Comparison of ENCODE assay signal across 8 cellular contexts in genomic region chr4:153643406-153644016, GRCh38. TPM values are rescaled to one million over a fixed set of nuclear protein-coding genes. Genes with fewer than 3 reads are reported as not detected.
DNase-seq lines count a peak whose midpoint lies in the region; ATAC-seq lines count a peak whose summit lies in the region.

No MANE protein-coding gene starts in this region.

- no peaks in the 10 kb centered on the region for H3K9me3 ChIP-seq in adipocyte (ENCODE audit: control insufficient read depth, low read length)

- no peak overlapping the region for H3K9ac ChIP-seq in adipocyte (ENCODE audit: low read length)

- peak; percentile 62 for DNase-seq in DMS 273 (lab: John Stamatoyannopoulos, UW; ENCODE audit: unreplicated experiment)
- peak; percentile 25 for DNase-seq in GM19240 (ENCODE audit: insufficient read length, low spot score)
- DNase-seq in NCI-H2171 (lab: John Stamatoyannopoulos, UW): peak; percentile 29
- DNase-seq in adipocyte (ENCODE audit: low read depth): peak; percentile 49
- peak; percentile 72 for DNase-seq in kidney glomerular epithelial cell (lab: John Stamatoyannopoulos, UW)
- no peak for DNase-seq in stimulated activated CD4-positive, alpha-beta T cell treated with anti-CD3 and anti-CD28 coated beads, Interleukin-12 subunit alpha, Interleukin-12 subunit beta, amount 100 ng/mL, for 4 hours
- no peak for DNase-seq in occipital lobe (lab: John Stamatoyannopoulos, UW)

- no peaks in the 10 kb centered on the region for H3K27me3 ChIP-seq in adipocyte (replicated peaks; ENCODE audit: control insufficient read depth, insufficient read depth, low read length)

- no peaks in the 10 kb centered on the region for H3K36me3 ChIP-seq in adipocyte (ENCODE audit: control insufficient read depth, insufficient read depth, low read length, severe bottlenecking)

- no peak overlapping the region for H3K4me3 ChIP-seq in adipocyte (ENCODE audit: low read length)

- peak; percentile 91 for ATAC-seq in HG03139 (IDR thresholded peaks at IDR 0.05; ENCODE audit: unreplicated experiment)

- H3K4me1 ChIP-seq in adipocyte (ENCODE audit: control insufficient read depth, insufficient read depth, low read length): no peaks in the 10 kb centered on the region

RNA-seq across cellular contexts. Expression of gene TLR2, which starts 40.6 kb away (rescaled TPM):
- 1.6 TPM for total RNA-seq in occipital lobe

Comparison
In these comparisons a context has a peak if more than half of its experiments do, and no peak if none do; other contexts are left out.
1. DNase-seq: peak in DMS 273 (single experiment), GM19240 (single experiment), NCI-H2171 (single experiment), adipocyte (single experiment) and kidney glomerular epithelial cell (single experiment); none in stimulated activated CD4-positive, alpha-beta T cell treated with anti-CD3 and anti-CD28 coated beads, Interleukin-12 subunit alpha, Interleukin-12 subunit beta, amount 100 ng/mL, for 4 hours (single experiment) and occipital lobe (single experiment).